In genomic region chr21:35906587-35906986, GRCh38 we compare ENCODE assay signal across 37 cellular contexts.
"Had no signal": no experiment of that assay in that cellular context is flagged by ENCODE, and none has a peak within 500 bp of the region (broad histone marks: within the 10 kb centered on the region; RNA-seq: fewer than 3 reads in every experiment).

No MANE protein-coding gene starts in this region.

- H3K27me3 ChIP-seq: adrenal gland, body of pancreas, brain microvascular endothelial cell, breast epithelium had no signal

- H3K9me3 ChIP-seq: adrenal gland, body of pancreas, breast epithelium had no signal

- H3K27ac ChIP-seq: body of pancreas, brain microvascular endothelial cell, breast epithelium, WERI-Rb-1 had no signal

- FAIRE-seq: astrocyte, TTC549 had no signal

- ATAC-seq: activated CD4-positive, CD25-positive, alpha-beta regulatory T cell treated with anti-CD3 and anti-CD28 coated beads, Interleukin-2, amount 50 U/mL, for 24 hours; activated CD8-positive, alpha-beta T cell treated with anti-CD3 and anti-CD28 coated beads for 36 hours; activated naive CD4-positive, alpha-beta T cell treated with anti-CD3 and anti-CD28 coated beads, Interleukin-2, amount 50 U/mL, for 72 hours; activated T-cell treated with anti-CD3 and anti-CD28 coated beads, Interleukin-2, amount 50 U/mL, for 4 hours; activated T-cell treated with anti-CD3 and anti-CD28 coated beads, Interleukin-2, amount 50 U/mL, for 72 hours; activated T-helper 17 cell treated with anti-CD3 and anti-CD28 coated beads, Interleukin-2, amount 50 U/mL, for 72 hours; body of pancreas; WTC11 had no signal

- H3K36me3 Mint-ChIP-seq: activated CD4-positive, alpha-beta memory T cell treated with anti-CD3 and anti-CD28 coated beads for 36 hours; activated naive CD4-positive, alpha-beta T cell treated with anti-CD3 and anti-CD28 coated beads, Interleukin-2, amount 50 U/mL, for 72 hours; activated naive CD8-positive, alpha-beta T cell treated with anti-CD3 and anti-CD28 coated beads for 36 hours; WTC11 had no signal

- H3K4me1 ChIP-seq: adrenal gland, body of pancreas, breast epithelium had no signal

- H3K27me3 Mint-ChIP-seq: activated CD4-positive, alpha-beta memory T cell treated with anti-CD3 and anti-CD28 coated beads for 36 hours; activated CD8-positive, alpha-beta T cell treated with anti-CD3 and anti-CD28 coated beads for 36 hours had no signal

- H3K4me3 ChIP-seq: adrenal gland, body of pancreas, breast epithelium had no signal

- H3K4me3 Mint-ChIP-seq: activated CD4-positive, alpha-beta memory T cell treated with anti-CD3 and anti-CD28 coated beads for 36 hours; activated CD4-positive, alpha-beta T cell treated with anti-CD3 and anti-CD28 coated beads, Interleukin-2, amount 10 ng/mL, durations not matched to agents 24 days and 14 days; activated CD8-positive, alpha-beta T cell treated with anti-CD3 and anti-CD28 coated beads for 36 hours; activated naive CD4-positive, alpha-beta T cell treated with anti-CD3 and anti-CD28 coated beads for 36 hours; activated naive CD8-positive, alpha-beta T cell treated with anti-CD3 and anti-CD28 coated beads for 36 hours; activated T-cell treated with anti-CD3 and anti-CD28 coated beads, Interleukin-2, amount 50 U/mL, for 4 hours; activated T-cell treated with anti-CD3 and anti-CD28 coated beads, Interleukin-2, amount 50 U/mL, for 72 hours; activated T-helper 1 cell treated with anti-CD3 and anti-CD28 coated beads, Interleukin-12 subunit alpha, Interleukin-12 subunit beta, Interleukin-2, Interleukin-4 antibody, amounts not matched to agents 30 ng/mL and 10 ng/mL and 1 ng/mL, durations not matched to agents 14 hours and 24 hours and 36 hours; activated T-helper 17 cell treated with anti-CD3 and anti-CD28 coated beads, Interleukin-2, amount 50 U/mL, for 72 hours; T-helper 1 cell treated with Interleukin-12 subunit alpha and Interleukin-12 subunit beta and Interleukin-4 antibody, amounts not matched to agents 30 μg/mL and 1 μg/mL, for 36 hours; T-helper 2 cell treated with Interferon-gamma antibody and Interleukin-4, amounts not matched to agents 5 μg/mL and 100 μg/mL, for 36 hours; WTC11 had no signal

- H3K9me3 Mint-ChIP-seq: activated CD4-positive, alpha-beta memory T cell treated with anti-CD3 and anti-CD28 coated beads for 36 hours; activated CD4-positive, alpha-beta T cell treated with anti-CD3 and anti-CD28 coated beads, Interleukin-2, amount 10 ng/mL, durations not matched to agents 24 days and 14 days; activated CD8-positive, alpha-beta T cell treated with anti-CD3 and anti-CD28 coated beads for 36 hours; activated naive CD4-positive, alpha-beta T cell treated with anti-CD3 and anti-CD28 coated beads for 36 hours; activated naive CD4-positive, alpha-beta T cell treated with anti-CD3 and anti-CD28 coated beads, Interleukin-2, amount 50 U/mL, for 72 hours; activated naive CD8-positive, alpha-beta T cell treated with anti-CD3 and anti-CD28 coated beads for 36 hours; activated T-cell treated with anti-CD3 and anti-CD28 coated beads, Interleukin-2, amount 50 U/mL, for 4 hours; activated T-cell treated with anti-CD3 and anti-CD28 coated beads, Interleukin-2, amount 50 U/mL, for 72 hours; activated T-helper 1 cell treated with anti-CD3 and anti-CD28 coated beads, Interleukin-12 subunit alpha, Interleukin-12 subunit beta, Interleukin-2, Interleukin-4 antibody, amounts not matched to agents 30 ng/mL and 10 ng/mL and 1 ng/mL, durations not matched to agents 14 hours and 24 hours and 36 hours; T-helper 1 cell treated with Interleukin-12 subunit alpha and Interleukin-12 subunit beta and Interleukin-4 antibody, amounts not matched to agents 30 μg/mL and 1 μg/mL, for 36 hours; T-helper 2 cell treated with Interferon-gamma antibody and Interleukin-4, amounts not matched to agents 5 μg/mL and 100 μg/mL, for 36 hours had no signal

- H3K36me3 ChIP-seq: adrenal gland, brain microvascular endothelial cell, breast epithelium, WERI-Rb-1 had no signal

- H3K4me1 Mint-ChIP-seq: activated CD4-positive, alpha-beta T cell treated with anti-CD3 and anti-CD28 coated beads, Interleukin-2, amount 10 ng/mL, durations not matched to agents 24 days and 14 days; activated naive CD8-positive, alpha-beta T cell treated with anti-CD3 and anti-CD28 coated beads for 36 hours; activated T-helper 17 cell treated with anti-CD3 and anti-CD28 coated beads, Interleukin-2, amount 50 U/mL, for 72 hours had no signal

- DNase-seq: activated CD4-positive, alpha-beta memory T cell treated with anti-CD3 and anti-CD28 coated beads for 36 hours; activated CD4-positive, alpha-beta T cell treated with anti-CD3 and anti-CD28 coated beads for 1 hour; activated CD4-positive, alpha-beta T cell treated with anti-CD3 and anti-CD28 coated beads for 4 hours; activated CD4-positive, alpha-beta T cell treated with anti-CD3 and anti-CD28 coated beads, Interleukin-2, amount 10 ng/mL, durations not matched to agents 24 days and 14 days; activated CD4-positive, alpha-beta T cell treated with anti-CD3 and anti-CD28 coated beads, Interleukin-2, amount 50 U/mL, for 1 hour; activated CD4-positive, alpha-beta T cell treated with anti-CD3 and anti-CD28 coated beads, Interleukin-2, amount 50 U/mL, for 4 hours; activated CD4-positive, CD25-positive, alpha-beta regulatory T cell; activated CD8-positive, alpha-beta memory T cell treated with anti-CD3 and anti-CD28 coated beads, Interleukin-2, amount 50 U/mL, for 4 hours; activated CD8-positive, alpha-beta T cell treated with anti-CD3 and anti-CD28 coated beads for 36 hours; activated effector memory CD4-positive, alpha-beta T cell treated with anti-CD3 and anti-CD28 coated beads, Interleukin-2, amount 50 U/mL, for 16 hours; activated gamma-delta T cell treated with Interleukin-2 at 50 U/mL for 16 hours; activated naive CD4-positive, alpha-beta T cell; activated naive CD4-positive, alpha-beta T cell treated with anti-CD3 and anti-CD28 coated beads for 36 hours; activated naive CD4-positive, alpha-beta T cell treated with anti-CD3 and anti-CD28 coated beads, Interleukin-2, amount 50 U/mL, for 16 hours; activated naive CD8-positive, alpha-beta T cell treated with anti-CD3 and anti-CD28 coated beads for 36 hours; activated T-cell treated with anti-CD3 and anti-CD28 coated beads for 4 hours; activated T-cell treated with anti-CD3 and anti-CD28 coated beads, Interleukin-2, amount 50 U/mL, for 1 hour; activated T-cell treated with anti-CD3 and anti-CD28 coated beads, Interleukin-2, amount 50 U/mL, for 4 hours; activated T-cell treated with anti-CD3 and anti-CD28 coated beads, Interleukin-2, amount 50 U/mL, for 72 hours; adrenal gland; amniotic stem cell; body of pancreas; brain microvascular endothelial cell; central memory CD4-positive, alpha-beta T cell; T-helper 2 cell; T-helper 9 cell; WERI-Rb-1 had no signal

- H3K27ac Mint-ChIP-seq: activated CD4-positive, alpha-beta memory T cell treated with anti-CD3 and anti-CD28 coated beads for 36 hours; activated CD4-positive, alpha-beta T cell treated with anti-CD3 and anti-CD28 coated beads, Interleukin-2, amount 10 ng/mL, durations not matched to agents 24 days and 14 days; activated CD8-positive, alpha-beta T cell treated with anti-CD3 and anti-CD28 coated beads for 36 hours; activated naive CD4-positive, alpha-beta T cell treated with anti-CD3 and anti-CD28 coated beads for 36 hours; activated naive CD4-positive, alpha-beta T cell treated with anti-CD3 and anti-CD28 coated beads, Interleukin-2, amount 50 U/mL, for 72 hours; activated naive CD8-positive, alpha-beta T cell treated with anti-CD3 and anti-CD28 coated beads for 36 hours; activated T-cell treated with anti-CD3 and anti-CD28 coated beads, Interleukin-2, amount 50 U/mL, for 72 hours; activated T-helper 1 cell treated with anti-CD3 and anti-CD28 coated beads, Interleukin-12 subunit alpha, Interleukin-12 subunit beta, Interleukin-2, Interleukin-4 antibody, amounts not matched to agents 30 ng/mL and 10 ng/mL and 1 ng/mL, durations not matched to agents 14 hours and 24 hours and 36 hours; activated T-helper 17 cell treated with anti-CD3 and anti-CD28 coated beads, Interleukin-2, amount 50 U/mL, for 72 hours; T-helper 1 cell treated with Interleukin-12 subunit alpha and Interleukin-12 subunit beta and Interleukin-4 antibody, amounts not matched to agents 30 μg/mL and 1 μg/mL, for 36 hours; T-helper 2 cell treated with Interferon-gamma antibody and Interleukin-4, amounts not matched to agents 5 μg/mL and 100 μg/mL, for 36 hours; WTC11 had no signal
